In the genomic region with DNA sequence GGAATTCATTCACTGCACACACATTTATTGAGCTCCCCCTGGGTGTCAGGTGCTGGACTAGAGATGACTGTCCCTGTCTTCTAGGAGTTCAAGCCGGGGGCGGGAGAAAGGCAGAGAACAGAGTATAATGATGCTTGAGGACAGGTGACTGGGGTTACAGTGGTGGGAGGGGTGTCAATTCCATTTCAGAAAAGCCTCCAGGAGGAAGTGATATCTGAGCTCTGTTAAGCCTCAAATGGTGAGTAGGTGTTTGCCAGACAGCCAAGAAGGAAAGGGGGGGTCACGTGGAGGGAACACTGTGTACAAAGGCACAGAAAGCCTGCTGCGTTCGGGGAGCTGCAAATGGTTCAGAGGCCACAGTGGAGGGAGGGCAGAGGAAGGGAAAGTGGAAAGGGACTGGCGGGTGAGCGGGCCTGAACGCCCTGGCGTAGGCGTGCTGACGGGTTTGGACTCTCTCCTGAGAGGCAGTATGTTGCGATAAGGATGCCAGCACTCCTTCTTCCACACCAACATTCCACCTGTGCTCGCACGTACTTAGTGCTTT, we compare ENCODE assay signal across 1 cellular context.
A peak's percentile ranks its signal among the peaks of the same experiment; 100 is the strongest.
TF ChIP-seq lines count a peak whose summit lies in the region.

No MANE protein-coding gene starts in this region.

TF ChIP-seq in GM12878, 131 proteins besides CTCF, POLR2A, EP300 and RAD21 (continued from another document):
- TF ChIP-seq, protein P1, sequence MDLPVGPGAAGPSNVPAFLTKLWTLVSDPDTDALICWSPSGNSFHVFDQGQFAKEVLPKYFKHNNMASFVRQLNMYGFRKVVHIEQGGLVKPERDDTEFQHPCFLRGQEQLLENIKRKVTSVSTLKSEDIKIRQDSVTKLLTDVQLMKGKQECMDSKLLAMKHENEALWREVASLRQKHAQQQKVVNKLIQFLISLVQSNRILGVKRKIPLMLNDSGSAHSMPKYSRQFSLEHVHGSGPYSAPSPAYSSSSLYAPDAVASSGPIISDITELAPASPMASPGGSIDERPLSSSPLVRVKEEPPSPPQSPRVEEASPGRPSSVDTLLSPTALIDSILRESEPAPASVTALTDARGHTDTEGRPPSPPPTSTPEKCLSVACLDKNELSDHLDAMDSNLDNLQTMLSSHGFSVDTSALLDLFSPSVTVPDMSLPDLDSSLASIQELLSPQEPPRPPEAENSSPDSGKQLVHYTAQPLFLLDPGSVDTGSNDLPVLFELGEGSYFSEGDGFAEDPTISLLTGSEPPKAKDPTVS (IDR thresholded peaks at IDR 0.05; ENCODE audit: low read depth, low read length), result no peak
- TF ChIP-seq BMI1 (IDR thresholded peaks at IDR 0.05; ENCODE audit: borderline replicate concordance), result peak; percentile 30; the same call in 1 of the 2 replicates
- TF ChIP-seq, protein P2, sequence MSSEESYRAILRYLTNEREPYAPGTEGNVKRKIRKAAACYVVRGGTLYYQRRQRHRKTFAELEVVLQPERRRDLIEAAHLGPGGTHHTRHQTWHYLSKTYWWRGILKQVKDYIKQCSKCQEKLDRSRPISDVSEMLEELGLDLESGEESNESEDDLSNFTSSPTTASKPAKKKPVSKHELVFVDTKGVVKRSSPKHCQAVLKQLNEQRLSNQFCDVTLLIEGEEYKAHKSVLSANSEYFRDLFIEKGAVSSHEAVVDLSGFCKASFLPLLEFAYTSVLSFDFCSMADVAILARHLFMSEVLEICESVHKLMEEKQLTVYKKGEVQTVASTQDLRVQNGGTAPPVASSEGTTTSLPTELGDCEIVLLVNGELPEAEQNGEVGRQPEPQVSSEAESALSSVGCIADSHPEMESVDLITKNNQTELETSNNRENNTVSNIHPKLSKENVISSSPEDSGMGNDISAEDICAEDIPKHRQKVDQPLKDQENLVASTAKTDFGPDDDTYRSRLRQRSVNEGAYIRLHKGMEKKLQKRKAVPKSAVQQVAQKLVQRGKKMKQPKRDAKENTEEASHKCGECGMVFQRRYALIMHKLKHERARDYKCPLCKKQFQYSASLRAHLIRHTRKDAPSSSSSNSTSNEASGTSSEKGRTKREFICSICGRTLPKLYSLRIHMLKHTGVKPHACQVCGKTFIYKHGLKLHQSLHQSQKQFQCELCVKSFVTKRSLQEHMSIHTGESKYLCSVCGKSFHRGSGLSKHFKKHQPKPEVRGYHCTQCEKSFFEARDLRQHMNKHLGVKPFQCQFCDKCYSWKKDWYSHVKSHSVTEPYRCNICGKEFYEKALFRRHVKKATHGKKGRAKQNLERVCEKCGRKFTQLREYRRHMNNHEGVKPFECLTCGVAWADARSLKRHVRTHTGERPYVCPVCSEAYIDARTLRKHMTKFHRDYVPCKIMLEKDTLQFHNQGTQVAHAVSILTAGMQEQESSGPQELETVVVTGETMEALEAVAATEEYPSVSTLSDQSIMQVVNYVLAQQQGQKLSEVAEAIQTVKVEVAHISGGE (CRISPR knock-in tag; IDR thresholded peaks at IDR 0.05), result no peak
- TF ChIP-seq KLF5 (IDR thresholded peaks at IDR 0.05; ENCODE audit: partially characterized antibody), result no peak
- TF ChIP-seq, protein P3, sequence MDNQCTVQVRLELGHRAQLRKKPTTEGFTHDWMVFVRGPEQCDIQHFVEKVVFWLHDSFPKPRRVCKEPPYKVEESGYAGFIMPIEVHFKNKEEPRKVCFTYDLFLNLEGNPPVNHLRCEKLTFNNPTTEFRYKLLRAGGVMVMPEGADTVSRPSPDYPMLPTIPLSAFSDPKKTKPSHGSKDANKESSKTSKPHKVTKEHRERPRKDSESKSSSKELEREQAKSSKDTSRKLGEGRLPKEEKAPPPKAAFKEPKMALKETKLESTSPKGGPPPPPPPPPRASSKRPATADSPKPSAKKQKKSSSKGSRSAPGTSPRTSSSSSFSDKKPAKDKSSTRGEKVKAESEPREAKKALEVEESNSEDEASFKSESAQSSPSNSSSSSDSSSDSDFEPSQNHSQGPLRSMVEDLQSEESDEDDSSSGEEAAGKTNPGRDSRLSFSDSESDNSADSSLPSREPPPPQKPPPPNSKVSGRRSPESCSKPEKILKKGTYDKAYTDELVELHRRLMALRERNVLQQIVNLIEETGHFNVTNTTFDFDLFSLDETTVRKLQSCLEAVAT (IDR thresholded peaks at IDR 0.05), result 0 out of 2 replicates have a peak, but pooled peaks have one; percentile 48
- TF ChIP-seq EZH2 (IDR thresholded peaks at IDR 0.05; ENCODE audit: borderline replicate concordance, control insufficient read depth, low read depth, low read length), result no peak
- peak; percentile 86 for TF ChIP-seq IKZF1 (conservative IDR thresholded peaks at IDR 0.05)
- TF ChIP-seq, protein P4, sequence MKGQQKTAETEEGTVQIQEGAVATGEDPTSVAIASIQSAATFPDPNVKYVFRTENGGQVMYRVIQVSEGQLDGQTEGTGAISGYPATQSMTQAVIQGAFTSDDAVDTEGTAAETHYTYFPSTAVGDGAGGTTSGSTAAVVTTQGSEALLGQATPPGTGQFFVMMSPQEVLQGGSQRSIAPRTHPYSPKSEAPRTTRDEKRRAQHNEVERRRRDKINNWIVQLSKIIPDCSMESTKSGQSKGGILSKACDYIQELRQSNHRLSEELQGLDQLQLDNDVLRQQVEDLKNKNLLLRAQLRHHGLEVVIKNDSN (IDR thresholded peaks at IDR 0.05; ENCODE audit: borderline replicate concordance, extremely low read length, insufficient read depth, low read depth, low read length), result peak; percentile 44
- TF ChIP-seq GABPA (IDR thresholded peaks at IDR 0.05; ENCODE audit: low read depth), result no peak
- peak; percentile 72 for TF ChIP-seq MTA2 (IDR thresholded peaks at IDR 0.05; ENCODE audit: low read depth)
- TF ChIP-seq BHLHE40 (IDR thresholded peaks at IDR 0.05; ENCODE audit: borderline replicate concordance in 1 of 2, low read depth in 2 of 2, low read length in 1 of 2), result peak; percentile 46 to 75; a peak in 3 of 4 replicates
- TF ChIP-seq, protein P5, sequence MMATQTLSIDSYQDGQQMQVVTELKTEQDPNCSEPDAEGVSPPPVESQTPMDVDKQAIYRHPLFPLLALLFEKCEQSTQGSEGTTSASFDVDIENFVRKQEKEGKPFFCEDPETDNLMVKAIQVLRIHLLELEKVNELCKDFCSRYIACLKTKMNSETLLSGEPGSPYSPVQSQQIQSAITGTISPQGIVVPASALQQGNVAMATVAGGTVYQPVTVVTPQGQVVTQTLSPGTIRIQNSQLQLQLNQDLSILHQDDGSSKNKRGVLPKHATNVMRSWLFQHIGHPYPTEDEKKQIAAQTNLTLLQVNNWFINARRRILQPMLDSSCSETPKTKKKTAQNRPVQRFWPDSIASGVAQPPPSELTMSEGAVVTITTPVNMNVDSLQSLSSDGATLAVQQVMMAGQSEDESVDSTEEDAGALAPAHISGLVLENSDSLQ (IDR thresholded peaks at IDR 0.05), result peak; percentile 64
- TF ChIP-seq, protein P6, sequence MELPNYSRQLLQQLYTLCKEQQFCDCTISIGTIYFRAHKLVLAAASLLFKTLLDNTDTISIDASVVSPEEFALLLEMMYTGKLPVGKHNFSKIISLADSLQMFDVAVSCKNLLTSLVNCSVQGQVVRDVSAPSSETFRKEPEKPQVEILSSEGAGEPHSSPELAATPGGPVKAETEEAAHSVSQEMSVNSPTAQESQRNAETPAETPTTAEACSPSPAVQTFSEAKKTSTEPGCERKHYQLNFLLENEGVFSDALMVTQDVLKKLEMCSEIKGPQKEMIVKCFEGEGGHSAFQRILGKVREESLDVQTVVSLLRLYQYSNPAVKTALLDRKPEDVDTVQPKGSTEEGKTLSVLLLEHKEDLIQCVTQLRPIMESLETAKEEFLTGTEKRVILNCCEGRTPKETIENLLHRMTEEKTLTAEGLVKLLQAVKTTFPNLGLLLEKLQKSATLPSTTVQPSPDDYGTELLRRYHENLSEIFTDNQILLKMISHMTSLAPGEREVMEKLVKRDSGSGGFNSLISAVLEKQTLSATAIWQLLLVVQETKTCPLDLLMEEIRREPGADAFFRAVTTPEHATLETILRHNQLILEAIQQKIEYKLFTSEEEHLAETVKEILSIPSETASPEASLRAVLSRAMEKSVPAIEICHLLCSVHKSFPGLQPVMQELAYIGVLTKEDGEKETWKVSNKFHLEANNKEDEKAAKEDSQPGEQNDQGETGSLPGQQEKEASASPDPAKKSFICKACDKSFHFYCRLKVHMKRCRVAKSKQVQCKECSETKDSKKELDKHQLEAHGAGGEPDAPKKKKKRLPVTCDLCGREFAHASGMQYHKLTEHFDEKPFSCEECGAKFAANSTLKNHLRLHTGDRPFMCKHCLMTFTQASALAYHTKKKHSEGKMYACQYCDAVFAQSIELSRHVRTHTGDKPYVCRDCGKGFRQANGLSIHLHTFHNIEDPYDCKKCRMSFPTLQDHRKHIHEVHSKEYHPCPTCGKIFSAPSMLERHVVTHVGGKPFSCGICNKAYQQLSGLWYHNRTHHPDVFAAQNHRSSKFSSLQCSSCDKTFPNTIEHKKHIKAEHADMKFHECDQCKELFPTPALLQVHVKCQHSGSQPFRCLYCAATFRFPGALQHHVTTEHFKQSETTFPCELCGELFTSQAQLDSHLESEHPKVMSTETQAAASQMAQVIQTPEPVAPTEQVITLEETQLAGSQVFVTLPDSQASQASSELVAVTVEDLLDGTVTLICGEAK (IDR thresholded peaks at IDR 0.05; ENCODE audit: borderline replicate concordance), result no peak
- TF ChIP-seq, protein P7, sequence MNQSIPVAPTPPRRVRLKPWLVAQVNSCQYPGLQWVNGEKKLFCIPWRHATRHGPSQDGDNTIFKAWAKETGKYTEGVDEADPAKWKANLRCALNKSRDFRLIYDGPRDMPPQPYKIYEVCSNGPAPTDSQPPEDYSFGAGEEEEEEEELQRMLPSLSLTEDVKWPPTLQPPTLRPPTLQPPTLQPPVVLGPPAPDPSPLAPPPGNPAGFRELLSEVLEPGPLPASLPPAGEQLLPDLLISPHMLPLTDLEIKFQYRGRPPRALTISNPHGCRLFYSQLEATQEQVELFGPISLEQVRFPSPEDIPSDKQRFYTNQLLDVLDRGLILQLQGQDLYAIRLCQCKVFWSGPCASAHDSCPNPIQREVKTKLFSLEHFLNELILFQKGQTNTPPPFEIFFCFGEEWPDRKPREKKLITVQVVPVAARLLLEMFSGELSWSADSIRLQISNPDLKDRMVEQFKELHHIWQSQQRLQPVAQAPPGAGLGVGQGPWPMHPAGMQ (IDR thresholded peaks at IDR 0.05; ENCODE audit: borderline replicate concordance), result no peak
- TF ChIP-seq STAT1 (conservative IDR thresholded peaks at IDR 0.05), result no peak
- TF ChIP-seq JUNB (IDR thresholded peaks at IDR 0.05), result no peak
- TF ChIP-seq DPF2 (IDR thresholded peaks at IDR 0.05), result peak; percentile 52
- TF ChIP-seq PML (IDR thresholded peaks at IDR 0.05; ENCODE audit: low read length), result no peak
- TF ChIP-seq SREBF2 (IDR thresholded peaks at IDR 0.05; ENCODE audit: low read length), result no peak
- TF ChIP-seq NBN (IDR thresholded peaks at IDR 0.05), result peak; percentile 74
- no peak for TF ChIP-seq HCFC1 (IDR thresholded peaks at IDR 0.05; ENCODE audit: low read length)
TF ChIP-seq in GM12878: peak in this region for 19.
